ENCODE assay signal across 17 cellular contexts in genomic region chr16:17320009-17320408, GRCh38.
"Had no signal": no experiment of that assay in that cellular context is flagged by ENCODE, and none has a peak within 500 bp of the region (broad histone marks: within the 10 kb centered on the region; RNA-seq: fewer than 3 reads in every experiment).

No MANE protein-coding gene starts in this region.

- H3K4me1 ChIP-seq: prostate gland, right lobe of liver had no signal

- H3K36me3 ChIP-seq: prostate gland, right lobe of liver, suprapubic skin had no signal

- H3K27ac ChIP-seq: body of pancreas, coronary artery, prostate gland, right lobe of liver, suprapubic skin had no signal

- DNase-seq: activated CD4-positive, alpha-beta T cell treated with anti-CD3 and anti-CD28 coated beads, Interleukin-2, amount 50 U/mL, for 4 hours; activated T-cell treated with anti-CD3 and anti-CD28 coated beads, Interleukin-2, amount 50 U/mL, for 72 hours; amniotic stem cell; body of pancreas; central memory CD4-positive, alpha-beta T cell; effector CD8-positive, alpha-beta T cell; hypothalamus; midbrain; naive thymus-derived CD8-positive, alpha-beta T cell; nucleus accumbens; right lobe of liver; stimulated activated CD4-positive, alpha-beta T cell treated with anti-CD3 and anti-CD28 coated beads, Interleukin-2, amount 100 ng/mL, for 24 hours; stimulated activated naive CD4-positive, alpha-beta T cell treated with Interleukin-2 at 50 U/mL for 16 hours had no signal

- ATAC-seq: activated T-cell treated with anti-CD3 and anti-CD28 coated beads, Interleukin-2, amount 50 U/mL, for 72 hours; body of pancreas; naive thymus-derived CD8-positive, alpha-beta T cell; right lobe of liver had no signal

- H3K27ac Mint-ChIP-seq: activated T-cell treated with anti-CD3 and anti-CD28 coated beads, Interleukin-2, amount 50 U/mL, for 72 hours; type B pancreatic cell had no signal

- H3K9me3 Mint-ChIP-seq: naive thymus-derived CD8-positive, alpha-beta T cell; type B pancreatic cell had no signal

- H3K4me3 Mint-ChIP-seq: activated T-cell treated with anti-CD3 and anti-CD28 coated beads, Interleukin-2, amount 50 U/mL, for 72 hours; naive thymus-derived CD8-positive, alpha-beta T cell; type B pancreatic cell had no signal

- H3K36me3 Mint-ChIP-seq: type B pancreatic cell had no signal

- H3K27me3 Mint-ChIP-seq: naive thymus-derived CD8-positive, alpha-beta T cell; type B pancreatic cell had no signal

- H3K9me3 ChIP-seq: body of pancreas, prostate gland, right lobe of liver, suprapubic skin had no signal

- H3K4me3 ChIP-seq: body of pancreas, coronary artery, prostate gland, right lobe of liver, suprapubic skin had no signal

- H3K27me3 ChIP-seq: body of pancreas, right lobe of liver, suprapubic skin had no signal
